ENCODE assay signal across 10 cellular contexts in genomic region chr12:54588892-54589291, GRCh38. TPM values are rescaled to one million over a fixed set of nuclear protein-coding genes. Genes with fewer than 3 reads are reported as not detected.
DNase-seq lines count a peak whose midpoint lies in the region; ATAC-seq and TF ChIP-seq lines count a peak whose summit lies in the region.
"Had no signal": no experiment of that assay in that cellular context is flagged by ENCODE, and none has a peak within 500 bp of the region (broad histone marks: within the 10 kb centered on the region; RNA-seq: fewer than 3 reads in every experiment).

No MANE protein-coding gene starts in this region.

- H3K4me1 Mint-ChIP-seq in CD4-positive, alpha-beta T cell (ENCODE audit: low read depth), result peaks cover 10% of the 10 kb centered on the region
- H3K4me1 Mint-ChIP-seq in glutamatergic neuron (ENCODE audit: low read depth, unreplicated experiment), result peaks cover 42% of the 10 kb centered on the region

- CTCF ChIA-PET in CD4-positive, alpha-beta T cell (lab: Charles Lee), result no interaction called here
- CTCF ChIA-PET in Panc1 (lab: Charles Lee), result interaction anchor here (0.6 to 0.7 kb wide), 3 partner anchors 189 to 390 kb away, joined by 4 to 11 read pairs (median 6); no protein-coding TSS in a partner anchor

- no peak overlapping the region for H3K9ac ChIP-seq in parathyroid adenoma
- H3K9ac ChIP-seq in GM23248, result no peak overlapping the region

- no peaks in the 10 kb centered on the region for H3F3A ChIP-seq in GM23248 (ENCODE audit: insufficient read depth)

- H3K36me3 ChIP-seq in Panc1 (ENCODE audit: control insufficient read depth, insufficient read depth, low read length) (no peaks in the 10 kb centered on the region), parathyroid adenoma (ENCODE audit: control insufficient read depth, insufficient read depth, low read length) (no peaks in the 10 kb centered on the region), GM23248 (ENCODE audit: low read depth) (no peaks in the 10 kb centered on the region)
- no peaks in the 10 kb centered on the region for H3K36me3 ChIP-seq in effector memory CD4-positive, alpha-beta T cell (ENCODE audit: control insufficient read depth, insufficient read depth, low read length)

- 17 to 22% methylated on average over 13 to 14 of the region's 14 CpGs for WGBS in GM23248 (ENCODE audit: low coverage in 1 of 2, low lambda C conversion rate in 2 of 2, missing lambda C conversion rate in 2 of 2), 2 experiments

- no peak overlapping the region for H3K27ac ChIP-seq in CD4-positive, alpha-beta T cell (ENCODE audit: low read depth, low read length)
- no peak overlapping the region for H3K27ac ChIP-seq in Panc1 (ENCODE audit: low read length)
- H3K27ac ChIP-seq in parathyroid adenoma, result no peak overlapping the region
- H3K27ac ChIP-seq in effector memory CD4-positive, alpha-beta T cell (ENCODE audit: insufficient read depth, low read length, poor library complexity, severe bottlenecking), result no peak overlapping the region
- no peak overlapping the region for H3K27ac ChIP-seq in GM23248

- peaks cover 56% of the 10 kb centered on the region for H3K27me3 ChIP-seq in CD4-positive, alpha-beta T cell (ENCODE audit: control insufficient read depth, insufficient read depth, low read length)
- H3K27me3 ChIP-seq in Panc1 (ENCODE audit: control insufficient read depth, insufficient read depth, low read length) (peaks cover 19% of the 10 kb centered on the region), parathyroid adenoma (ENCODE audit: control insufficient read depth, insufficient read depth, low read length) (no peaks in the 10 kb centered on the region), GM23248 (replicated peaks; ENCODE audit: insufficient read depth) (peaks cover 54% of the 10 kb centered on the region)
- H3K27me3 ChIP-seq in effector memory CD4-positive, alpha-beta T cell (replicated peaks; ENCODE audit: control insufficient read depth, insufficient read depth, low read length, poor library complexity, severe bottlenecking), result peaks cover 17% of the 10 kb centered on the region

- peak overlapping the region; percentile 53 for H2AFZ ChIP-seq in parathyroid adenoma
- H2AFZ ChIP-seq in GM23248, result no peak overlapping the region

- peaks cover 76% of the 10 kb centered on the region for H3K27me3 Mint-ChIP-seq in CD4-positive, alpha-beta T cell
- peaks cover 14% of the 10 kb centered on the region for H3K27me3 Mint-ChIP-seq in glutamatergic neuron (ENCODE audit: unreplicated experiment)

- no peaks in the 10 kb centered on the region for H3K9me3 Mint-ChIP-seq in CD4-positive, alpha-beta T cell
- peaks cover 10% of the 10 kb centered on the region for H3K9me3 Mint-ChIP-seq in glutamatergic neuron (ENCODE audit: unreplicated experiment)
- H3K9me3 Mint-ChIP-seq: HFFc6 had no signal

- H3K4me3 ChIP-seq in Panc1 (ENCODE audit: low read depth in 2 of 2, low read length in 2 of 2), result 0 out of 4 replicates have a peak overlapping the region, but pooled peaks have one; percentile 16 to 18
- no peak overlapping the region for H3K4me3 ChIP-seq in parathyroid adenoma (ENCODE audit: low read depth, low read length)
- no peak overlapping the region for H3K4me3 ChIP-seq in effector memory CD4-positive, alpha-beta T cell (ENCODE audit: insufficient read depth, low read depth, low read length, poor library complexity, severe bottlenecking)
- H3K4me3 ChIP-seq in GM23248, result no peak overlapping the region

- TF ChIP-seq CTCF in CD4-positive, alpha-beta T cell (IDR thresholded peaks at IDR 0.05), result no peak
- no peak for TF ChIP-seq CTCF in Panc1 (IDR thresholded peaks at IDR 0.05)
- TF ChIP-seq CTCF in glutamatergic neuron (IDR thresholded peaks at IDR 0.05; ENCODE audit: partially characterized antibody, unreplicated experiment), result no peak
- no peak for TF ChIP-seq CTCF in parathyroid adenoma (IDR thresholded peaks at IDR 0.05)

- ATAC-seq in CD4-positive, alpha-beta T cell (ENCODE audit: poor library complexity), result no peak
- ATAC-seq in Panc1, result no peak

- peak overlapping the region; percentile 76 for H3K4me2 ChIP-seq in parathyroid adenoma (ENCODE audit: low read length)
- H3K4me2 ChIP-seq in GM23248 (ENCODE audit: unreplicated experiment), result no peak overlapping the region

- no TSS peak for BruUV-seq in Panc1 (replicated peaks; lab: Mats Ljungman, UMichigan)

- no peaks in the 10 kb centered on the region for H3K79me2 ChIP-seq in parathyroid adenoma
- H3K79me2 ChIP-seq in GM23248 (ENCODE audit: insufficient read depth), result no peaks in the 10 kb centered on the region

- H4K20me1 ChIP-seq in GM23248 (ENCODE audit: insufficient read depth), result no peaks in the 10 kb centered on the region

- intact Hi-C loops in CD4-positive, alpha-beta T cell (cut with DNase I, micrococcal nuclease), result no loop called here
- intact Hi-C loops in Panc1 (cut with micrococcal nuclease; ENCODE audit: unreplicated experiment), result no loop called here

- no peaks in the 10 kb centered on the region; the same call in 1 of the 2 replicates for H3K4me1 ChIP-seq in Panc1 (ENCODE audit: control insufficient read depth, insufficient read depth, low read length)
- peaks cover 50% of the 10 kb centered on the region for H3K4me1 ChIP-seq in parathyroid adenoma
- peaks cover 5% of the 10 kb centered on the region for H3K4me1 ChIP-seq in effector memory CD4-positive, alpha-beta T cell (ENCODE audit: control insufficient read depth, insufficient read depth, low read length, poor library complexity, severe bottlenecking)
- H3K4me1 ChIP-seq in GM23248 (ENCODE audit: insufficient read depth), result no peaks in the 10 kb centered on the region

- H3K27ac Mint-ChIP-seq in CD4-positive, alpha-beta T cell, result no peak overlapping the region
- H3K27ac Mint-ChIP-seq in glutamatergic neuron (ENCODE audit: unreplicated experiment), result peak overlapping the region; percentile 40
- H3K27ac Mint-ChIP-seq: HFFc6 had no signal

- H3K4me3 Mint-ChIP-seq in CD4-positive, alpha-beta T cell, result peak overlapping the region; percentile 21
- H3K4me3 Mint-ChIP-seq in glutamatergic neuron (ENCODE audit: unreplicated experiment), result peak overlapping the region; percentile 86
- H3K4me3 Mint-ChIP-seq: HFFc6 had no signal

- H3K9me2 ChIP-seq in GM23248 (ENCODE audit: insufficient read depth), result no peaks in the 10 kb centered on the region

- no peak for DNase-seq in CD4-positive, alpha-beta T cell
- DNase-seq in Panc1 (ENCODE audit: low read depth, low spot score) (no peak), glutamatergic neuron (no peak), GM23248 (no peak), MV-4-11 (lab: John Stamatoyannopoulos, UW) (no peak)
- DNase-seq in effector memory CD4-positive, alpha-beta T cell, result no peak
- no peak for DNase-seq in stimulated activated CD4-positive, alpha-beta T cell treated with anti-CD3 and anti-CD28 coated beads, Interleukin-2, amount 100 ng/mL, for 24 hours
- DNase-seq: HFFc6, NCI-H524 had no signal

- no peaks in the 10 kb centered on the region for H3K9me3 ChIP-seq in CD4-positive, alpha-beta T cell (ENCODE audit: control insufficient read depth, low read length)
- no peaks in the 10 kb centered on the region for H3K9me3 ChIP-seq in Panc1 (ENCODE audit: control insufficient read depth, insufficient read depth, low read depth, low read length)
- no peaks in the 10 kb centered on the region for H3K9me3 ChIP-seq in parathyroid adenoma (ENCODE audit: control insufficient read depth, low read length)
- H3K9me3 ChIP-seq in effector memory CD4-positive, alpha-beta T cell (ENCODE audit: control insufficient read depth, low read length), result no peaks in the 10 kb centered on the region
- no peaks in the 10 kb centered on the region for H3K9me3 ChIP-seq in GM23248 (ENCODE audit: low read depth)

- POLR2A ChIA-PET in CD4-positive, alpha-beta T cell (lab: Charles Lee), result no interaction called here
- POLR2A ChIA-PET in Panc1 (lab: Charles Lee), result no interaction called here

- no peaks in the 10 kb centered on the region for H3K36me3 Mint-ChIP-seq in CD4-positive, alpha-beta T cell (ENCODE audit: low read depth)
- H3K36me3 Mint-ChIP-seq in glutamatergic neuron (ENCODE audit: unreplicated experiment), result peaks cover 5% of the 10 kb centered on the region

- in situ Hi-C loops in Panc1 (cut with HindIII; ENCODE audit: low pct_unique_long_range_greater_than_20kb, low sequenced_read_pairs) (no loop called here), GM23248 (cut with MboI) (no loop called here)

RNA-seq across cellular contexts. Expression of gene PPP1R1A, which starts 0.4 kb away (rescaled TPM):
- total RNA-seq in CD4-positive, alpha-beta T cell, result not detected
- 0.23 TPM for total RNA-seq in Panc1 (2021; ENCODE audit: unreplicated experiment)
- not detected for polyA plus RNA-seq in Panc1 (2012; ENCODE audit: insufficient read length)
- total RNA-seq in glutamatergic neuron (ENCODE audit: unreplicated experiment), result 47.6 TPM
- total RNA-seq in GM23248 (2014; rRNA removed; shearing (Covaris generic)), result not detected in 2 replicates
- polyA plus RNA-seq in GM23248 (2016; fragmentation: Nextera tagmentation; extraction: Ambion mirVana), result not detected in 2 replicates
- total RNA-seq: HFFc6 had no signal

RNA-seq across cellular contexts. Expression of gene PDE1B, which starts 39.5 kb away (rescaled TPM):
- 10 to 100 TPM in 1 of 2 experiments, 1 to 10 TPM in 1; 9.7 to 11.1 TPM for total RNA-seq in CD4-positive, alpha-beta T cell
- total RNA-seq in Panc1 (2021; ENCODE audit: unreplicated experiment) (not detected), glutamatergic neuron (ENCODE audit: unreplicated experiment) (0.39 TPM)
- not detected for polyA plus RNA-seq in Panc1 (2012; ENCODE audit: insufficient read length)
- not detected in 2 replicates for total RNA-seq in GM23248 (2014; rRNA removed; shearing (Covaris generic))
- polyA plus RNA-seq in GM23248 (2016; fragmentation: Nextera tagmentation; extraction: Ambion mirVana), result not detected in 2 replicates
- total RNA-seq: HFFc6 had no signal

RNA-seq across cellular contexts. Expression of gene LACRT, which starts 45.8 kb away (rescaled TPM):
- total RNA-seq in CD4-positive, alpha-beta T cell, result not detected
- total RNA-seq in Panc1 (2021; ENCODE audit: unreplicated experiment), result not detected
- not detected for polyA plus RNA-seq in Panc1 (2012; ENCODE audit: insufficient read length)
- not detected for total RNA-seq in glutamatergic neuron (ENCODE audit: unreplicated experiment)
- not detected in 2 replicates for total RNA-seq in GM23248 (2014; rRNA removed; shearing (Covaris generic))
- polyA plus RNA-seq in GM23248 (2016; fragmentation: Nextera tagmentation; extraction: Ambion mirVana), result not detected in 2 replicates
- total RNA-seq: HFFc6 had no signal

RNA-seq across cellular contexts. Expression of gene DCD, which starts 59.3 kb away (rescaled TPM):
- not detected for total RNA-seq in CD4-positive, alpha-beta T cell
- total RNA-seq in Panc1 (2021; ENCODE audit: unreplicated experiment), result not detected
- not detected for polyA plus RNA-seq in Panc1 (2012; ENCODE audit: insufficient read length)
- total RNA-seq in glutamatergic neuron (ENCODE audit: unreplicated experiment), result not detected
- not detected in 2 replicates for total RNA-seq in GM23248 (2014; rRNA removed; shearing (Covaris generic))
- not detected in 2 replicates for polyA plus RNA-seq in GM23248 (2016; fragmentation: Nextera tagmentation; extraction: Ambion mirVana)
- total RNA-seq: HFFc6 had no signal

Comparison
In these comparisons a context has a peak if more than half of its experiments do, and no peak if none do; other contexts are left out.
1. H3K4me3 ChIP-seq: peak in Panc1 (2 of 2); none in parathyroid adenoma (single experiment), effector memory CD4-positive, alpha-beta T cell (single experiment) and GM23248 (single experiment).
2. RNA of gene PPP1R1A, which starts 0.4 kb away (total RNA-seq): 47.6 TPM in glutamatergic neuron (single experiment); 0.23 TPM in Panc1 (single experiment), not detected in CD4-positive, alpha-beta T cell and not detected in GM23248; every median in the first group is over 10 times any median in the second.